10 cellular contexts compared by ENCODE assay signal in genomic region chr15:50880221-50880620, GRCh38. TPM values are rescaled to one million over a fixed set of nuclear protein-coding genes. Genes with fewer than 3 reads are reported as not detected.
A peak's percentile ranks its signal among the peaks of the same experiment; 100 is the strongest.
DNase-seq lines count a peak whose midpoint lies in the region; ATAC-seq and TF ChIP-seq lines count a peak whose summit lies in the region.
"Had no signal": no experiment of that assay in that cellular context is flagged by ENCODE, and none has a peak within 500 bp of the region (broad histone marks: within the 10 kb centered on the region; RNA-seq: fewer than 3 reads in every experiment).

No MANE protein-coding gene starts in this region.

- H4K20me1 ChIP-seq in KMS-11 (ENCODE audit: insufficient read depth): no peaks in the 10 kb centered on the region

- peak overlapping the region in 6 of 8 donors; percentile 74 to 89 (median 77) for H3K27ac Mint-ChIP-seq in CD8-positive, alpha-beta memory T cell
- H3K27ac Mint-ChIP-seq in activated naive CD8-positive, alpha-beta T cell treated with anti-CD3 and anti-CD28 coated beads, Interleukin-2, amount 50 U/mL, for 24 hours: peak overlapping the region; percentile 92
- peak overlapping the region; percentile 37 to 90 for H3K27ac Mint-ChIP-seq in natural killer cell

- no peak for TF ChIP-seq POLR2A in Peyer's patch (IDR thresholded peaks at IDR 0.05)

- H3K9me3 ChIP-seq in CD8-positive, alpha-beta memory T cell (ENCODE audit: low read length): no peaks in the 10 kb centered on the region
- H3K9me3 ChIP-seq in Peyer's patch (no peaks in the 10 kb centered on the region), right cardiac atrium (ENCODE audit: control insufficient read depth, low read length) (no peaks in the 10 kb centered on the region)

- H3K4me3 ChIP-seq in CD8-positive, alpha-beta memory T cell (ENCODE audit: low read length): no peak overlapping the region
- no peak overlapping the region for H3K4me3 ChIP-seq in KMS-11 (IDR thresholded peaks at IDR 0.05; ENCODE audit: insufficient read depth, low read depth, low read length)
- no peak overlapping the region for H3K4me3 ChIP-seq in Peyer's patch
- H3K4me3 ChIP-seq in right cardiac atrium (ENCODE audit: low read length): no peak overlapping the region

- peak overlapping the region; percentile 43 for H3K4me2 ChIP-seq in KMS-11

- H3K4me1 Mint-ChIP-seq in CD8-positive, alpha-beta memory T cell: peaks cover 47 to 74% (median 59%) of the 10 kb centered on the region in 3 donors
- peaks cover 74% of the 10 kb centered on the region for H3K4me1 Mint-ChIP-seq in activated naive CD8-positive, alpha-beta T cell treated with anti-CD3 and anti-CD28 coated beads, Interleukin-2, amount 50 U/mL, for 24 hours
- peaks cover 17 to 29% of the 10 kb centered on the region in 2 donors for H3K4me1 Mint-ChIP-seq in natural killer cell

- H2AFZ ChIP-seq in KMS-11 (ENCODE audit: low read depth): no peak overlapping the region

- CTCF ChIA-PET in CD8-positive, alpha-beta memory T cell (lab: Charles Lee): interaction anchor here (1.4 kb wide), 1 partner anchor 194 kb away, joined by 3 read pairs; a partner anchor contains a TSS

- no peak for ATAC-seq in activated naive CD8-positive, alpha-beta T cell treated with anti-CD3 and anti-CD28 coated beads, Interleukin-2, amount 50 U/mL, for 24 hours
- ATAC-seq in natural killer cell: peak in 1 of 3 donors; percentile 7
- ATAC-seq in right cardiac atrium: no peak

- H3K27me3 Mint-ChIP-seq in CD8-positive, alpha-beta memory T cell: no peaks in the 10 kb centered on the region
- H3K27me3 Mint-ChIP-seq in activated naive CD8-positive, alpha-beta T cell treated with anti-CD3 and anti-CD28 coated beads, Interleukin-2, amount 50 U/mL, for 24 hours: no peaks in the 10 kb centered on the region
- H3K27me3 Mint-ChIP-seq in natural killer cell (ENCODE audit: low read depth in 2 of 2): no peaks in the 10 kb centered on the region

- H3K79me2 ChIP-seq in KMS-11 (ENCODE audit: insufficient read depth, low read depth): no peaks in the 10 kb centered on the region

- no peak overlapping the region for H3K9ac ChIP-seq in KMS-11

- intact Hi-C loops in natural killer cell (cut with micrococcal nuclease): no loop called here
- intact Hi-C loops in right cardiac atrium (cut with DNase I): loop anchor here in 2 of 4 donors (10.0 kb wide), 2 partner anchors 205 to 215 kb away; no protein-coding TSS in a partner anchor

- H3K27ac ChIP-seq in CD8-positive, alpha-beta memory T cell (ENCODE audit: low read depth, low read length): no peak overlapping the region
- peak overlapping the region; percentile 44; the same call in 1 of the 2 replicates for H3K27ac ChIP-seq in KMS-11
- H3K27ac ChIP-seq in Peyer's patch: peak overlapping the region in 2 of 4 donors; percentile 4 to 63
- H3K27ac ChIP-seq in right cardiac atrium (ENCODE audit: low read length): no peak overlapping the region

- 86% methylated on average over 3 of the region's 3 CpGs for WGBS in right cardiac atrium

- peak overlapping the region in 3 of 7 donors; percentile 35 to 53 (median 41) for H3K4me3 Mint-ChIP-seq in CD8-positive, alpha-beta memory T cell
- peak overlapping the region; percentile 29 for H3K4me3 Mint-ChIP-seq in activated naive CD8-positive, alpha-beta T cell treated with anti-CD3 and anti-CD28 coated beads, Interleukin-2, amount 50 U/mL, for 24 hours
- no peak overlapping the region for H3K4me3 Mint-ChIP-seq in natural killer cell

- TF ChIP-seq CTCF in KMS-11 (conservative IDR thresholded peaks at IDR 0.05; ENCODE audit: low read depth, low read length) (no peak), natural killer cell (IDR thresholded peaks at IDR 0.05) (no peak), Peyer's patch (IDR thresholded peaks at IDR 0.05) (no peak)

- POLR2A ChIA-PET in CD8-positive, alpha-beta memory T cell (lab: Charles Lee): interaction anchor here (1.0 kb wide), 2 partner anchors 27 to 194 kb away, joined by 3 to 4 read pairs; partner anchors contain the start of gene TRPM7

- H3K9me3 Mint-ChIP-seq in CD8-positive, alpha-beta memory T cell: no peaks in the 10 kb centered on the region
- H3K9me3 Mint-ChIP-seq in activated naive CD8-positive, alpha-beta T cell treated with anti-CD3 and anti-CD28 coated beads, Interleukin-2, amount 50 U/mL, for 24 hours: no peaks in the 10 kb centered on the region
- no peaks in the 10 kb centered on the region for H3K9me3 Mint-ChIP-seq in natural killer cell

- H3K4me1 ChIP-seq in CD8-positive, alpha-beta memory T cell (ENCODE audit: insufficient read depth, low read length): peaks cover 13% of the 10 kb centered on the region
- H3K4me1 ChIP-seq in KMS-11 (ENCODE audit: low read depth, poor library complexity, severe bottlenecking) (peaks cover 63% of the 10 kb centered on the region), Peyer's patch (peaks cover 0 to 18% (median 0%) of the 10 kb centered on the region in 4 donors), right cardiac atrium (ENCODE audit: control insufficient read depth, insufficient read depth, low read length) (no peaks in the 10 kb centered on the region)

- no peaks in the 10 kb centered on the region for H3K36me3 Mint-ChIP-seq in CD8-positive, alpha-beta memory T cell
- H3K36me3 Mint-ChIP-seq in activated naive CD8-positive, alpha-beta T cell treated with anti-CD3 and anti-CD28 coated beads, Interleukin-2, amount 50 U/mL, for 24 hours (ENCODE audit: low read depth): no peaks in the 10 kb centered on the region
- no peaks in the 10 kb centered on the region for H3K36me3 Mint-ChIP-seq in natural killer cell

- no peak for DNase-seq in CD8-positive, alpha-beta memory T cell
- DNase-seq in activated naive CD8-positive, alpha-beta T cell treated with anti-CD3 and anti-CD28 coated beads, Interleukin-2, amount 50 U/mL, for 24 hours: no peak
- DNase-seq in natural killer cell (no peak), Peyer's patch (no peak), right cardiac atrium (no peak), NOMO-1 (lab: John Stamatoyannopoulos, UW; ENCODE audit: unreplicated experiment in 2 of 2) (no peak)
- DNase-seq in central memory CD4-positive, alpha-beta T cell: no peak
- DNase-seq: activated CD4-positive, CD25-positive, alpha-beta regulatory T cell treated with anti-CD3 and anti-CD28 coated beads, Interleukin-2, amount 50 U/mL, for 72 hours; NCI-H2081 treated with DMSO at 0.1 percent for 48 hours had no signal

- no peaks in the 10 kb centered on the region for H3K27me3 ChIP-seq in CD8-positive, alpha-beta memory T cell (ENCODE audit: insufficient read depth, low read length, poor library complexity, severe bottlenecking)
- H3K27me3 ChIP-seq in KMS-11 (ENCODE audit: insufficient read depth, low read depth) (no peaks in the 10 kb centered on the region), Peyer's patch (no peaks in the 10 kb centered on the region), right cardiac atrium (ENCODE audit: control insufficient read depth, insufficient read depth) (no peaks in the 10 kb centered on the region)

- H3K36me3 ChIP-seq in CD8-positive, alpha-beta memory T cell (ENCODE audit: insufficient read depth, low read length): no peaks in the 10 kb centered on the region
- H3K36me3 ChIP-seq in KMS-11 (ENCODE audit: insufficient read depth) (no peaks in the 10 kb centered on the region), Peyer's patch (no peaks in the 10 kb centered on the region)

RNA-seq across cellular contexts. Expression of gene AP4E1, which starts 28.3 kb away (rescaled TPM):
- 10 to 100 TPM; 16.5 to 18.8 TPM for total RNA-seq in CD8-positive, alpha-beta memory T cell
- 5.8 TPM for polyA plus RNA-seq in CD8-positive, alpha-beta memory T cell
- total RNA-seq in natural killer cell (10 to 100 TPM; 13.1 to 14.5 (median 14.1) TPM), Peyer's patch (10 to 100 TPM in 3 of 4 donors, 1 to 10 TPM in 1; 8.3 to 13.7 (median 11.9) TPM), right cardiac atrium (10 to 100 TPM in 1 of 4 donors, 1 to 10 TPM in 3; 6.0 to 10.6 (median 8.0) TPM)
- 2.5 TPM for polyA plus RNA-seq in right cardiac atrium
